Comparison of ENCODE assay signal across 15 cellular contexts in genomic region chr1:149608473-149608872, GRCh38. TPM values are rescaled to one million over a fixed set of nuclear protein-coding genes. Genes with fewer than 3 reads are reported as not detected.
DNase-seq lines count a peak whose midpoint lies in the region; ATAC-seq, FAIRE-seq and TF ChIP-seq lines count a peak whose summit lies in the region.
"Not testable (repeated sequence)": the region's sequence is repeated elsewhere in the genome, so short reads cannot be mapped to it uniquely, and the experiment has no call there.
"Had no signal": no experiment of that assay in that cellular context is flagged by ENCODE, and none has a peak within 500 bp of the region (broad histone marks: within the 10 kb centered on the region; RNA-seq: fewer than 3 reads in every experiment).

No MANE protein-coding gene starts in this region.

- H3K36me3 Mint-ChIP-seq in CD4-positive, alpha-beta T cell (ENCODE audit: low read depth); T-cell: not testable (repeated sequence)

- H3K36me3 ChIP-seq in HUES6 (ENCODE audit: control insufficient read depth, insufficient read depth, low read length); bronchial epithelial cell (ENCODE audit: control insufficient read depth, insufficient read depth, low read length); mucosa of rectum (ENCODE audit: control insufficient read depth in 2 of 2, insufficient read depth in 2 of 2, low read length in 2 of 2); thoracic aorta: not testable (repeated sequence)

- H3K27me3 Mint-ChIP-seq in CD4-positive, alpha-beta T cell; T-cell: not testable (repeated sequence)

- not testable (repeated sequence) for H3K4me3 Mint-ChIP-seq in CD4-positive, alpha-beta T cell; T-cell

- not testable (repeated sequence) for H3K4me1 ChIP-seq in HUES6 (ENCODE audit: control insufficient read depth, insufficient read depth, low read length); mucosa of rectum (ENCODE audit: control insufficient read depth in 2 of 2, insufficient read depth in 2 of 2, low read length in 2 of 2); thoracic aorta (ENCODE audit: control insufficient read depth in 1 of 2, low read depth in 2 of 2)

- CTCF ChIA-PET in CD4-positive, alpha-beta T cell (lab: Charles Lee); T-cell (lab: Charles Lee): not testable (repeated sequence)

- not testable (repeated sequence) for H3K27me3 ChIP-seq in CD4-positive, alpha-beta T cell (ENCODE audit: control insufficient read depth, insufficient read depth, low read length); HUES6 (ENCODE audit: control insufficient read depth, insufficient read depth, low read length); bronchial epithelial cell (ENCODE audit: control insufficient read depth, insufficient read depth, low read length); mucosa of rectum (ENCODE audit: control insufficient read depth in 2 of 2, insufficient read depth in 2 of 2, low read length in 2 of 2); thoracic aorta (replicated peaks; ENCODE audit: insufficient read depth)

- peak overlapping the region; percentile 60 for H3K9ac ChIP-seq in HUES6 (ENCODE audit: low read length)
- not testable (repeated sequence) for H3K9ac ChIP-seq in mucosa of rectum (ENCODE audit: low read depth in 1 of 2, low read length in 2 of 2)

- intact Hi-C loops in CD4-positive, alpha-beta T cell (cut with DNase I, micrococcal nuclease): not testable (repeated sequence)

- not testable (repeated sequence) for H3K9me3 Mint-ChIP-seq in CD4-positive, alpha-beta T cell; T-cell

- FAIRE-seq in bronchial epithelial cell (lab: Jason Lieb, UNC): not testable (repeated sequence)

- not testable (repeated sequence) for H3K27ac ChIP-seq in CD4-positive, alpha-beta T cell (ENCODE audit: low read depth, low read length); HUES6 (ENCODE audit: low read depth, low read length)
- H3K27ac ChIP-seq in mucosa of rectum (ENCODE audit: low read depth in 2 of 2, low read length in 2 of 2): peak overlapping the region; percentile 55 to 63
- H3K27ac ChIP-seq in thoracic aorta: peak overlapping the region in 1 of 2 donors; percentile 38

- not testable (repeated sequence) for H3K27ac Mint-ChIP-seq in CD4-positive, alpha-beta T cell; T-cell

- not testable (repeated sequence) for H3K4me1 Mint-ChIP-seq in CD4-positive, alpha-beta T cell (ENCODE audit: low read depth)
- H3K4me1 Mint-ChIP-seq in T-cell: peaks cover 0 to 12% (median 4%) of the 10 kb centered on the region in 3 donors

- peak in 7 of 10 experiments; percentile 13 to 51 (median 24) for DNase-seq in CD4-positive, alpha-beta T cell
- peak in 29 of 34 experiments; percentile 12 to 76 (median 45) for DNase-seq in T-cell
- peak; percentile 29 to 41 for DNase-seq in activated T-cell treated with anti-CD3 and anti-CD28 coated beads, Interleukin-2, amount 50 U/mL, for 48 hours
- DNase-seq in bronchial epithelial cell (ENCODE audit: low read depth); fibroblast of the aortic adventitia (ENCODE audit: low read depth); thoracic aorta (ENCODE audit: low spot score): not testable (repeated sequence)

- POLR2A ChIA-PET in CD4-positive, alpha-beta T cell (lab: Charles Lee); T-cell (lab: Charles Lee): not testable (repeated sequence)

- not testable (repeated sequence) for H3K9me3 ChIP-seq in CD4-positive, alpha-beta T cell (ENCODE audit: control insufficient read depth, low read length); HUES6 (ENCODE audit: control insufficient read depth, insufficient read depth, low read depth, low read length); mucosa of rectum (ENCODE audit: control insufficient read depth in 2 of 2, low read length in 2 of 2); thoracic aorta

- ATAC-seq in CD4-positive, alpha-beta T cell (ENCODE audit: poor library complexity); T-cell (replicated peaks in 1 of 4); thoracic aorta (ENCODE audit: insufficient number of reproducible peaks, low FRiP score, low read depth): not testable (repeated sequence)

- H3K4me3 ChIP-seq in HUES6 (ENCODE audit: low read depth, low read length): peak overlapping the region; percentile 54
- peak overlapping the region; percentile 22 for H3K4me3 ChIP-seq in bronchial epithelial cell (ENCODE audit: low read depth, low read length)
- H3K4me3 ChIP-seq in fibroblast of the aortic adventitia (ENCODE audit: low read depth, low read length): peak overlapping the region; percentile 35
- H3K4me3 ChIP-seq in mucosa of rectum (ENCODE audit: low read length in 2 of 2): peak overlapping the region in 1 of 2 donors; percentile 60
- peak overlapping the region; percentile 62 for H3K4me3 ChIP-seq in thoracic aorta

- TF ChIP-seq CTCF in CD4-positive, alpha-beta T cell (IDR thresholded peaks at IDR 0.05); bronchial epithelial cell (IDR thresholded peaks at IDR 0.05; ENCODE audit: insufficient read depth, low read length, severe bottlenecking); fibroblast of the aortic adventitia (IDR thresholded peaks at IDR 0.05; ENCODE audit: insufficient read depth, low read length); thoracic aorta (IDR thresholded peaks at IDR 0.05): not testable (repeated sequence)

RNA-seq across cellular contexts. Expression of gene PPIAL4C, which starts 24.8 kb away (rescaled TPM):
- total RNA-seq in CD4-positive, alpha-beta T cell: not detected
- 1 to 10 TPM in 3 of 5 donors, not detected in 2; 1.0 to 4.0 (median 1.4) TPM for total RNA-seq in T-cell
- not detected in 2 replicates for total RNA-seq in bronchial epithelial cell
- total RNA-seq in fibroblast of the aortic adventitia (ENCODE audit: low replicate concordance): not detected in 2 replicates
- not detected for total RNA-seq in thoracic aorta
- total RNA-seq: astrocyte, Daoy, esophagus mucosa, LHCN-M2, mammary epithelial cell, pulmonary artery endothelial cell, thyroid gland had no signal
